In genomic region chr5:135944967-135945560, GRCh38 we compare ENCODE assay signal across 8 cellular contexts. TPM values are rescaled to one million over a fixed set of nuclear protein-coding genes. Genes with fewer than 3 reads are reported as not detected.
A peak's percentile ranks its signal among the peaks of the same experiment; 100 is the strongest.
DNase-seq lines count a peak whose midpoint lies in the region; ATAC-seq and TF ChIP-seq lines count a peak whose summit lies in the region.

No MANE protein-coding gene starts in this region.

- TF ChIP-seq CTCF in HFF-Myc (IDR thresholded peaks at IDR 0.05; ENCODE audit: low read depth, low read length, missing control alignments) (peak; percentile 66), adrenal gland (IDR thresholded peaks at IDR 0.05) (peak; percentile 72 to 89 (median 82)), heart right ventricle (IDR thresholded peaks at IDR 0.05) (peak; percentile 67 to 89 (median 79)), omental fat pad (IDR thresholded peaks at IDR 0.05) (peak in 1 of 3 donors; percentile 30)

- ATAC-seq in heart right ventricle = peak in 5 of 8 donors; percentile 55 to 76 (median 68)
- ATAC-seq in sciatic nerve = peak; percentile 68
- no peak for ATAC-seq in omental fat pad (ENCODE audit: low FRiP score)

- TF ChIP-seq POLR2A in adrenal gland (IDR thresholded peaks at IDR 0.05) = no peak

- intact Hi-C loops in adrenal gland (cut with DNase I) = loop anchor here (2.0 to 10.0 kb wide), 5 partner anchors 60 to 270 kb away; no protein-coding TSS in a partner anchor
- intact Hi-C loops in heart right ventricle (cut with DNase I) = loop anchor here (1.0 to 10.0 kb wide), 18 partner anchors 58 to 270 kb away; no protein-coding TSS in a partner anchor
- intact Hi-C loops in sciatic nerve (cut with DNase I) = no loop called here

- no peaks in the 10 kb centered on the region for H3K36me3 ChIP-seq in adrenal gland (replicated peaks in 1 of 2)
- no peaks in the 10 kb centered on the region for H3K36me3 ChIP-seq in heart right ventricle

- H3K4me1 ChIP-seq in adrenal gland (replicated peaks in 1 of 2) (no peaks in the 10 kb centered on the region), heart right ventricle (peaks cover 0 to 8% (median 0%) of the 10 kb centered on the region in 9 donors)

- DNase-seq in DMS153 (lab: John Stamatoyannopoulos, UW) (peak; percentile 42), HFF-Myc (ENCODE audit: extremely low read depth, low read depth) (peak; percentile 72), NCI-H510A treated with DMSO at 0.1 percent for 48 hours (lab: John Stamatoyannopoulos, UW) (peak; percentile 65), adrenal gland (peak; percentile 37 to 80 (median 57)), heart right ventricle (peak in 1 of 2 donors; percentile 68), sciatic nerve (ENCODE audit: low spot score) (peak; percentile 70), omental fat pad (ENCODE audit: low spot score) (no peak), cortex of kidney (lab: John Stamatoyannopoulos, UW) (no peak)

- 0 to 1% (median 1%) methylated on average over 3 of the region's 3 CpGs for WGBS in adrenal gland, 4 donors
- 0 to 2% methylated on average over 3 of the region's 3 CpGs for whole genome bisulfite sequencing in heart right ventricle, 2 donors

- H3K9me3 ChIP-seq in adrenal gland (replicated peaks in 1 of 3) (no peaks in the 10 kb centered on the region), heart right ventricle (no peaks in the 10 kb centered on the region)

- H3K4me3 ChIP-seq in HFF-Myc (replicated peaks; ENCODE audit: low read depth, low read length) (no peak overlapping the region), adrenal gland (no peak overlapping the region), heart right ventricle (no peak overlapping the region)

- H3K27me3 ChIP-seq in adrenal gland (no peaks in the 10 kb centered on the region), heart right ventricle (peaks cover 0 to 19% (median 0%) of the 10 kb centered on the region in 7 donors)

- H3K27ac ChIP-seq in adrenal gland (no peak overlapping the region), heart right ventricle (no peak overlapping the region)

RNA-seq across cellular contexts. Expression of gene LECT2, which starts 9.7 kb away (rescaled TPM):
- total RNA-seq in adrenal gland = not detected
- polyA plus RNA-seq in adrenal gland = not detected
- total RNA-seq in heart right ventricle = not detected
- polyA plus RNA-seq in heart right ventricle = not detected
- total RNA-seq in sciatic nerve = not detected
- not detected for total RNA-seq in omental fat pad

RNA-seq across cellular contexts. Expression of gene IL9, which starts 49.4 kb away (rescaled TPM):
- total RNA-seq in adrenal gland (not detected), heart right ventricle (not detected), sciatic nerve (not detected), omental fat pad (not detected)
- polyA plus RNA-seq in adrenal gland (not detected), heart right ventricle (not detected)

Comparison
In these comparisons a context has a peak if more than half of its experiments do, and no peak if none do; other contexts are left out.
1. DNase-seq: peak in DMS153 (single experiment), HFF-Myc (single experiment), NCI-H510A treated with DMSO at 0.1 percent for 48 hours (single experiment), adrenal gland (7 of 7) and sciatic nerve (single experiment); none in omental fat pad (single experiment) and cortex of kidney (single experiment).